8 cellular contexts compared by ENCODE assay signal in genomic region chr5:150782850-150783249, GRCh38. TPM values are rescaled to one million over a fixed set of nuclear protein-coding genes. Genes with fewer than 3 reads are reported as not detected.
DNase-seq lines count a peak whose midpoint lies in the region; ATAC-seq and TF ChIP-seq lines count a peak whose summit lies in the region.

No MANE protein-coding gene starts in this region.

- H2AFZ ChIP-seq in PC-3 (ENCODE audit: low read length): no peak overlapping the region
- H2AFZ ChIP-seq in parathyroid adenoma: no peak overlapping the region

- CTCF ChIA-PET in CD4-positive, alpha-beta memory T cell (lab: Charles Lee; ENCODE audit: partially characterized antibody): interaction anchor here (1.0 to 3.1 kb wide), 9 partner anchors 23 to 470 kb away, joined by 4 to 25 read pairs (median 10); partner anchors contain the start of genes DCTN4, GM2A, IRGM and RBM22
- CTCF ChIA-PET in PC-3 (lab: Charles Lee): no interaction called here

- no peak for DNase-seq in CD4-positive, alpha-beta memory T cell
- DNase-seq in PC-3: no peak
- no peak for DNase-seq in dorsolateral prefrontal cortex
- no peak for DNase-seq in activated gamma-delta T cell treated with Interleukin-2 at 50 U/mL for 16 hours
- no peak for DNase-seq in superior temporal gyrus (ENCODE audit: extremely low spot score)

- H3K4me2 ChIP-seq in PC-3 (ENCODE audit: low read length) (peak overlapping the region; percentile 72), parathyroid adenoma (ENCODE audit: low read length) (peak overlapping the region; percentile 11)

- H3K27me3 Mint-ChIP-seq in CD4-positive, alpha-beta memory T cell: no peaks in the 10 kb centered on the region

- no peaks in the 10 kb centered on the region for H4K20me1 ChIP-seq in PC-3 (ENCODE audit: low read length)

- ATAC-seq in PC-3: no peak
- ATAC-seq in GM18520 (IDR thresholded peaks at IDR 0.05; ENCODE audit: unreplicated experiment): no peak
- no peak for ATAC-seq in HG03469 (IDR thresholded peaks at IDR 0.05; ENCODE audit: unreplicated experiment)

- H3K4me3 Mint-ChIP-seq in CD4-positive, alpha-beta memory T cell: peak overlapping the region in 7 of 8 donors; percentile 62 to 87 (median 80)

- peaks cover 6% of the 10 kb centered on the region for H3F3A ChIP-seq in PC-3 (ENCODE audit: low read length, unreplicated experiment)

- TF ChIP-seq CTCF in PC-3 (conservative IDR thresholded peaks at IDR 0.05; ENCODE audit: low read depth, low read length) (no peak), dorsolateral prefrontal cortex (IDR thresholded peaks at IDR 0.05 in 54 of 56, conservative IDR thresholded peaks at IDR 0.05 in 2 of 56; ENCODE audit: low read depth in 1 of 56, partially characterized antibody in 56 of 56) (no peak), parathyroid adenoma (IDR thresholded peaks at IDR 0.05) (no peak)

- intact Hi-C loops in CD4-positive, alpha-beta memory T cell (cut with micrococcal nuclease): loop anchor here (1.0 kb wide), 2 partner anchors 25 to 82 kb away; partner anchors contain the start of gene RBM22
- intact Hi-C loops in PC-3 (cut with micrococcal nuclease): no loop called here
- intact Hi-C loops in dorsolateral prefrontal cortex (cut with DNase I): no loop called here

- peaks cover 0 to 11% of the 10 kb centered on the region in 2 donors for H3K36me3 Mint-ChIP-seq in CD4-positive, alpha-beta memory T cell

- peak overlapping the region; percentile 76 to 99 (median 94) for H3K27ac Mint-ChIP-seq in CD4-positive, alpha-beta memory T cell

- peaks cover 0 to 2% (median 0%) of the 10 kb centered on the region in 8 donors for H3K9me3 Mint-ChIP-seq in CD4-positive, alpha-beta memory T cell

- H3K36me3 ChIP-seq in CD4-positive, alpha-beta memory T cell (ENCODE audit: insufficient read depth, low read length): no peaks in the 10 kb centered on the region
- H3K36me3 ChIP-seq in PC-3 (ENCODE audit: low read depth, low read length) (no peaks in the 10 kb centered on the region), parathyroid adenoma (ENCODE audit: control insufficient read depth, insufficient read depth, low read length) (no peaks in the 10 kb centered on the region)

- POLR2A ChIA-PET in CD4-positive, alpha-beta memory T cell (lab: Charles Lee; ENCODE audit: partially characterized antibody): interaction anchor here (1.0 to 4.8 kb wide), 9 partner anchors 9 to 470 kb away, joined by 3 to 50 read pairs (median 5); partner anchors contain the start of genes DCTN4, GM2A, IRGM and RBM22
- POLR2A ChIA-PET in PC-3 (lab: Charles Lee; ENCODE audit: unreplicated experiment): no interaction called here

- H3K9me3 ChIP-seq in CD4-positive, alpha-beta memory T cell (ENCODE audit: control insufficient read depth in 1 of 2, low read length in 2 of 2): no peaks in the 10 kb centered on the region
- H3K9me3 ChIP-seq in PC-3 (ENCODE audit: low read length) (no peaks in the 10 kb centered on the region), parathyroid adenoma (ENCODE audit: control insufficient read depth, low read length) (no peaks in the 10 kb centered on the region)

- H3K9me2 ChIP-seq in PC-3 (replicated peaks; ENCODE audit: low read length): no peaks in the 10 kb centered on the region

- H3K4me1 ChIP-seq in CD4-positive, alpha-beta memory T cell (ENCODE audit: insufficient read depth, low read length): peaks cover 76% of the 10 kb centered on the region
- H3K4me1 ChIP-seq in PC-3 (ENCODE audit: insufficient read depth, low read length) (peaks cover 56% of the 10 kb centered on the region), parathyroid adenoma (peaks cover 18% of the 10 kb centered on the region)

- peak overlapping the region; percentile 48 for H3K27ac ChIP-seq in CD4-positive, alpha-beta memory T cell (ENCODE audit: low read depth, low read length)
- peak overlapping the region; percentile 63 for H3K27ac ChIP-seq in PC-3 (ENCODE audit: low read length)
- H3K27ac ChIP-seq in dorsolateral prefrontal cortex: peak overlapping the region in 47 of 59 donors; percentile 3 to 92 (median 70)
- H3K27ac ChIP-seq in parathyroid adenoma: peak overlapping the region; percentile 71

- H3K4me1 Mint-ChIP-seq in CD4-positive, alpha-beta memory T cell: peaks cover 53 to 88% (median 72%) of the 10 kb centered on the region in 4 donors

- H3K27me3 ChIP-seq in CD4-positive, alpha-beta memory T cell (ENCODE audit: insufficient read depth, low read length): no peaks in the 10 kb centered on the region
- H3K27me3 ChIP-seq in PC-3 (ENCODE audit: low read length) (no peaks in the 10 kb centered on the region), dorsolateral prefrontal cortex (peaks cover 0 to 22% (median 0%) of the 10 kb centered on the region in 45 donors), parathyroid adenoma (ENCODE audit: control insufficient read depth, insufficient read depth, low read length) (no peaks in the 10 kb centered on the region)

- no TSS peak for BruUV-seq in PC-3 (replicated peaks; lab: Mats Ljungman, UMichigan)

- H3K4me3 ChIP-seq in CD4-positive, alpha-beta memory T cell (ENCODE audit: low read length in 2 of 2): no peak overlapping the region
- peak overlapping the region; percentile 41; the same call in 1 of the 2 replicates for H3K4me3 ChIP-seq in PC-3 (ENCODE audit: low read length)
- H3K4me3 ChIP-seq in dorsolateral prefrontal cortex: peak overlapping the region in 13 of 59 donors; percentile 1 to 30 (median 8)
- H3K4me3 ChIP-seq in parathyroid adenoma (ENCODE audit: low read depth, low read length): no peak overlapping the region

- H3K79me2 ChIP-seq in PC-3 (ENCODE audit: low read length) (peaks cover 49% of the 10 kb centered on the region), parathyroid adenoma (peaks cover 22% of the 10 kb centered on the region)

- H3K9ac ChIP-seq in PC-3 (ENCODE audit: low read length) (no peak overlapping the region), parathyroid adenoma (no peak overlapping the region)

RNA-seq across cellular contexts. Expression of gene SMIM3, which starts 4.3 kb away (rescaled TPM):
- total RNA-seq in CD4-positive, alpha-beta memory T cell: 1 to 10 TPM; 7.9 to 8.0 TPM
- polyA plus RNA-seq in CD4-positive, alpha-beta memory T cell: 10 to 100 TPM; 19.3 to 19.7 TPM
- total RNA-seq in PC-3 (2014; rRNA removed): 11.3 and 15.6 TPM in 2 replicates
- 10 to 100 TPM in 38 of 120 experiments, 1 to 10 TPM in 82; 4.2 to 37.5 (median 8.9) TPM for total RNA-seq in dorsolateral prefrontal cortex

RNA-seq across cellular contexts. Expression of gene DCTN4, which starts 24.0 kb away (rescaled TPM):
- total RNA-seq in CD4-positive, alpha-beta memory T cell: 10 to 100 TPM; 45.5 to 46.0 TPM
- 1 to 10 TPM; 8.8 to 9.0 TPM for polyA plus RNA-seq in CD4-positive, alpha-beta memory T cell
- 40.5 and 45.0 TPM in 2 replicates for total RNA-seq in PC-3 (2014; rRNA removed)
- total RNA-seq in dorsolateral prefrontal cortex: 100 to 1,000 TPM in 28 of 120 experiments, 10 to 100 TPM in 92; 75.7 to 114 (median 94.9) TPM
